Comparison of ENCODE assay signal across 8 cellular contexts in the genomic region with DNA sequence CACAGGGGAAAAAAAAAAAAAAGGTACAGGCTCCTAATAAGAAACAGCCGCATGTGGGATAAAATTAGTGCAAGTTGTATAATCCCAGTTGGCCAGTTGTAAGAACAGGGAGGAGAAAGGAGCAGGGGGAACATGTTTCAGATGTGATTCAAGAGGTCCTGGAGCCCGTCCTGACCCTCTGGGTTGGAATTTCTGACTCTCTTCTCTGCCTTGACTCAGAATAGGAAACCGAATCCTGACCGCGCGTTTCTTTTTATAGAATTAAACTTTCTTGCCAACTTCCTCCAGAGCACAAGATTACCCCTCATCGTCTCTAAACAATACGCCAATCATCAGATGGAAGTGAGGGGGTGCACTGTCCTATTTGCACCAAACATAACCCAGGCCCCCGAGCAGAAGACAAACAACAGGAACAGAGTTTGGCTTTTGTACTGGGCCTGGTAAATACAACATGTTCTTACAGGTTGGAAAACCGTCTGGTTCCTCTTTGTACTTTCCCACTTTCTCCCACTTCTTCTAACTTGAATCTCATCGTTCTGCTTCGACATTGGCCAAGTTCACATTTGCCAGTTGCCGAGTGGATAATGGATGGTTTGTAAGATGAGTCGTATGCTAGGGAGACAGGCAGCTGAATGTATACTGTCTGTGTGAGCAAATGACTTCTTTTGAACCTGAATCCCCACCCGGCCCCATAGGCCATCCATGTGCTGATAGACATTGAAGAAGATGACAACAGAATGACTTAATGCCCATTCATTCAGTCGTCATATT. TPM values are rescaled to one million over a fixed set of nuclear protein-coding genes. Genes with fewer than 3 reads are reported as not detected.
DNase-seq lines count a peak whose midpoint lies in the region; ATAC-seq and TF ChIP-seq lines count a peak whose summit lies in the region.

No MANE protein-coding gene starts in this region.

- H3K36me3 Mint-ChIP-seq in activated naive CD4-positive, alpha-beta T cell treated with anti-CD3 and anti-CD28 coated beads, Interleukin-2, amount 10 ng/mL, durations not matched to agents 7 days and 5 days: peaks cover 3% of the 10 kb centered on the region
- peaks cover 7% of the 10 kb centered on the region for H3K36me3 Mint-ChIP-seq in activated T-helper 1 cell treated with anti-CD3 and anti-CD28 coated beads, Interleukin-12 subunit alpha, Interleukin-12 subunit beta, Interleukin-2, Interleukin-4 antibody, amounts not matched to agents 30 ng/mL and 10 ng/mL and 1 ng/mL, durations not matched to agents 14 hours and 24 hours and 36 hours (ENCODE audit: low read depth)
- H3K36me3 Mint-ChIP-seq in immature natural killer cell: no peaks in the 10 kb centered on the region

- DNase-seq in activated naive CD4-positive, alpha-beta T cell treated with anti-CD3 and anti-CD28 coated beads, Interleukin-2, amount 10 ng/mL, durations not matched to agents 7 days and 5 days: peak; percentile 35
- DNase-seq in activated naive CD4-positive, alpha-beta T cell (lab: John Stamatoyannopoulos, UW): no peak
- peak; percentile 17 for DNase-seq in activated T-helper 1 cell treated with anti-CD3 and anti-CD28 coated beads, Interleukin-12 subunit alpha, Interleukin-12 subunit beta, Interleukin-2, Interleukin-4 antibody, amounts not matched to agents 30 ng/mL and 10 ng/mL and 1 ng/mL, durations not matched to agents 14 hours and 24 hours and 36 hours (ENCODE audit: low spot score)
- peak; percentile 50 for DNase-seq in left ventricle myocardium inferior
- peak; percentile 26 for DNase-seq in stimulated activated CD4-positive, alpha-beta T cell treated with anti-CD3 and anti-CD28 coated beads, Interleukin-4, amount 100 ng/mL, for 24 hours
- DNase-seq in retina: no peak
- no peak for DNase-seq in immature natural killer cell

- TF ChIP-seq CTCF in left ventricle myocardium inferior (IDR thresholded peaks at IDR 0.05; ENCODE audit: borderline replicate concordance): no peak

- H3K9me3 Mint-ChIP-seq in activated naive CD4-positive, alpha-beta T cell treated with anti-CD3 and anti-CD28 coated beads, Interleukin-2, amount 10 ng/mL, durations not matched to agents 7 days and 5 days: no peaks in the 10 kb centered on the region
- peaks cover 4% of the 10 kb centered on the region for H3K9me3 Mint-ChIP-seq in activated T-helper 1 cell treated with anti-CD3 and anti-CD28 coated beads, Interleukin-12 subunit alpha, Interleukin-12 subunit beta, Interleukin-2, Interleukin-4 antibody, amounts not matched to agents 30 ng/mL and 10 ng/mL and 1 ng/mL, durations not matched to agents 14 hours and 24 hours and 36 hours
- H3K9me3 Mint-ChIP-seq in immature natural killer cell: no peaks in the 10 kb centered on the region

- peaks cover 6% of the 10 kb centered on the region for H3K27me3 ChIP-seq in left ventricle myocardium inferior (ENCODE audit: low read depth)

- CTCF ChIA-PET in activated naive CD4-positive, alpha-beta T cell treated with anti-CD3 and anti-CD28 coated beads, Interleukin-2, amount 10 ng/mL, durations not matched to agents 7 days and 5 days (lab: Charles Lee): interaction anchor here (0.6 to 1.0 kb wide), 2 partner anchors 42 to 44 kb away, joined by 3 to 4 read pairs; no protein-coding TSS in a partner anchor

- H3K4me3 Mint-ChIP-seq in activated naive CD4-positive, alpha-beta T cell treated with anti-CD3 and anti-CD28 coated beads, Interleukin-2, amount 10 ng/mL, durations not matched to agents 7 days and 5 days: peak overlapping the region; percentile 19
- peak overlapping the region; percentile 73 for H3K4me3 Mint-ChIP-seq in activated T-helper 1 cell treated with anti-CD3 and anti-CD28 coated beads, Interleukin-12 subunit alpha, Interleukin-12 subunit beta, Interleukin-2, Interleukin-4 antibody, amounts not matched to agents 30 ng/mL and 10 ng/mL and 1 ng/mL, durations not matched to agents 14 hours and 24 hours and 36 hours
- H3K4me3 Mint-ChIP-seq in immature natural killer cell: peak overlapping the region in 2 of 5 donors; percentile 8 to 38

- H3K4me1 Mint-ChIP-seq in activated naive CD4-positive, alpha-beta T cell treated with anti-CD3 and anti-CD28 coated beads, Interleukin-2, amount 10 ng/mL, durations not matched to agents 7 days and 5 days: peaks cover 57% of the 10 kb centered on the region
- peaks cover 50% of the 10 kb centered on the region for H3K4me1 Mint-ChIP-seq in activated T-helper 1 cell treated with anti-CD3 and anti-CD28 coated beads, Interleukin-12 subunit alpha, Interleukin-12 subunit beta, Interleukin-2, Interleukin-4 antibody, amounts not matched to agents 30 ng/mL and 10 ng/mL and 1 ng/mL, durations not matched to agents 14 hours and 24 hours and 36 hours (ENCODE audit: low read depth)
- H3K4me1 Mint-ChIP-seq in immature natural killer cell: peaks cover 8 to 23% of the 10 kb centered on the region in 2 donors

- no peaks in the 10 kb centered on the region for H3K36me3 ChIP-seq in left ventricle myocardium inferior

- H3K9me3 ChIP-seq in left ventricle myocardium inferior (replicated peaks): no peaks in the 10 kb centered on the region

- peak overlapping the region; percentile 67 for H3K27ac Mint-ChIP-seq in activated naive CD4-positive, alpha-beta T cell treated with anti-CD3 and anti-CD28 coated beads, Interleukin-2, amount 10 ng/mL, durations not matched to agents 7 days and 5 days
- peak overlapping the region; percentile 84 for H3K27ac Mint-ChIP-seq in activated T-helper 1 cell treated with anti-CD3 and anti-CD28 coated beads, Interleukin-12 subunit alpha, Interleukin-12 subunit beta, Interleukin-2, Interleukin-4 antibody, amounts not matched to agents 30 ng/mL and 10 ng/mL and 1 ng/mL, durations not matched to agents 14 hours and 24 hours and 36 hours
- H3K27ac Mint-ChIP-seq in immature natural killer cell: no peak overlapping the region

- peaks cover 31% of the 10 kb centered on the region for H3K27me3 Mint-ChIP-seq in activated naive CD4-positive, alpha-beta T cell treated with anti-CD3 and anti-CD28 coated beads, Interleukin-2, amount 10 ng/mL, durations not matched to agents 7 days and 5 days
- H3K27me3 Mint-ChIP-seq in activated T-helper 1 cell treated with anti-CD3 and anti-CD28 coated beads, Interleukin-12 subunit alpha, Interleukin-12 subunit beta, Interleukin-2, Interleukin-4 antibody, amounts not matched to agents 30 ng/mL and 10 ng/mL and 1 ng/mL, durations not matched to agents 14 hours and 24 hours and 36 hours (ENCODE audit: insufficient read depth): peaks cover 3% of the 10 kb centered on the region
- H3K27me3 Mint-ChIP-seq in immature natural killer cell (ENCODE audit: low read depth in 3 of 3): peaks cover 2 to 14% (median 9%) of the 10 kb centered on the region in 3 donors

- H3K4me3 ChIP-seq in left ventricle myocardium inferior: peak overlapping the region; percentile 34

- intact Hi-C loops in activated T-helper 1 cell treated with anti-CD3 and anti-CD28 coated beads, Interleukin-12 subunit alpha, Interleukin-12 subunit beta, Interleukin-2, Interleukin-4 antibody, amounts not matched to agents 30 ng/mL and 10 ng/mL and 1 ng/mL, durations not matched to agents 14 hours and 24 hours and 36 hours (cut with micrococcal nuclease): loop anchor here (1.0 to 5.0 kb wide), 3 partner anchors 39 to 178 kb away; a partner anchor contains a TSS
- intact Hi-C loops in left ventricle myocardium inferior (cut with micrococcal nuclease): no loop called here

- TF ChIP-seq POLR2A in GM18505 (IDR thresholded peaks at IDR 0.05; ENCODE audit: borderline replicate concordance, extremely low read depth, insufficient read depth, insufficient read length): no peak

- no peak for ATAC-seq in GM18505 (IDR thresholded peaks at IDR 0.05; ENCODE audit: unreplicated experiment)

- peak overlapping the region; percentile 74 for H3K27ac ChIP-seq in left ventricle myocardium inferior (replicated peaks)

- peaks cover 27% of the 10 kb centered on the region for H3K4me1 ChIP-seq in left ventricle myocardium inferior

RNA-seq across cellular contexts. Expression of a gene that starts 42.5 kb away (rescaled TPM):
- total RNA-seq in activated T-helper 1 cell treated with anti-CD3 and anti-CD28 coated beads, Interleukin-12 subunit alpha, Interleukin-12 subunit beta, Interleukin-2, Interleukin-4 antibody, amounts not matched to agents 30 ng/mL and 10 ng/mL and 1 ng/mL, durations not matched to agents 14 hours and 24 hours and 36 hours: 65.5 and 66.1 TPM in 2 replicates
- 55.0 TPM for total RNA-seq in left ventricle myocardium inferior
- 10 to 100 TPM in 1 of 3 donors, 1 to 10 TPM in 2; 2.3 to 10.3 (median 4.9) TPM for polyA plus RNA-seq in immature natural killer cell

Comparison
In these comparisons a context has a peak if more than half of its experiments do, and no peak if none do; other contexts are left out.
1. DNase-seq: peak in activated naive CD4-positive, alpha-beta T cell treated with anti-CD3 and anti-CD28 coated beads, Interleukin-2, amount 10 ng/mL, durations not matched to agents 7 days and 5 days (single experiment), activated T-helper 1 cell treated with anti-CD3 and anti-CD28 coated beads, Interleukin-12 subunit alpha, Interleukin-12 subunit beta, Interleukin-2, Interleukin-4 antibody, amounts not matched to agents 30 ng/mL and 10 ng/mL and 1 ng/mL, durations not matched to agents 14 hours and 24 hours and 36 hours (single experiment), left ventricle myocardium inferior (single experiment) and stimulated activated CD4-positive, alpha-beta T cell treated with anti-CD3 and anti-CD28 coated beads, Interleukin-4, amount 100 ng/mL, for 24 hours (single experiment); none in activated naive CD4-positive, alpha-beta T cell (0 of 4), retina (single experiment) and immature natural killer cell (0 of 3).
2. H3K27ac Mint-ChIP-seq: peak in activated naive CD4-positive, alpha-beta T cell treated with anti-CD3 and anti-CD28 coated beads, Interleukin-2, amount 10 ng/mL, durations not matched to agents 7 days and 5 days (single experiment) and activated T-helper 1 cell treated with anti-CD3 and anti-CD28 coated beads, Interleukin-12 subunit alpha, Interleukin-12 subunit beta, Interleukin-2, Interleukin-4 antibody, amounts not matched to agents 30 ng/mL and 10 ng/mL and 1 ng/mL, durations not matched to agents 14 hours and 24 hours and 36 hours (single experiment); none in immature natural killer cell (0 of 6).